Comparison of ENCODE assay signal across 14 cellular contexts in the genomic region with DNA sequence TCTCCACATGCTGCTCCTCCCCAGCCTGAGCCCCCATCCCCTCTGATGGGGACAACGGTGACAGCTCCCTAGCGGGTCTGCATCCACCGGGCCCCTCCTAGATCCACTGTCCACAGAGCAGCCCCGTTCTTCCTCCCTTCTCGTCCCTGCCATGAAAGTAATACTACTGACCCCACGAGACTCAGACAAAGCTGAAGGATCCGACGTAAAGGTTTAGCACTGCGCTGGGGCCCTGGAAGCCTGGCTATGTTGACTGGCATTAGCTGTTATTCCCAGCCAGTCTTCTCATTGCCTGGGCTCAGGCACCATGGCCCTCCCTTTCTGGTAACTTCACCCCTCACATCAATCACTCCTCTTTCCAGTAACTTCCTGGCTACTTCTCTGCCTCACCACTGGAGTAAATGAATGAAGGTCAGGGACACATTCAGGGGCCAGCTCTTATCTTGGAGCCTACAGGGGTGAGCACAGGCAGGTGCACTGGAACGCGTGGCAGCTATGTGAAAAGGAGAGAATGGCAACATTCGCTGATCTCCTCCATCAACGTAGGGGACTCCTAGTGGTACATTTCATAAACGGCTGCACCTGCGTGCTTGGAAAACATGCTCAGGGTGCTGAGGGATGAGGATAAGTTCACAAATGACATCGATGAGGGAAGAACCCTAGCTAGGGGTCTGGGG. TPM values are rescaled to one million over a fixed set of nuclear protein-coding genes. Genes with fewer than 3 reads are reported as not detected.
DNase-seq lines count a peak whose midpoint lies in the region; ATAC-seq and TF ChIP-seq lines count a peak whose summit lies in the region.
"Had no signal": no experiment of that assay in that cellular context is flagged by ENCODE, and none has a peak within 500 bp of the region (broad histone marks: within the 10 kb centered on the region; RNA-seq: fewer than 3 reads in every experiment).

No MANE protein-coding gene starts in this region.

- H3K9me3 Mint-ChIP-seq in mesothelial cell of epicardium, result no peaks in the 10 kb centered on the region
- H3K9me3 Mint-ChIP-seq: activated naive CD8-positive, alpha-beta T cell treated with anti-CD3 and anti-CD28 coated beads for 36 hours; T-cell had no signal

- H3K4ac ChIP-seq in IMR-90 (ENCODE audit: low read depth, low read length), result peak overlapping the region; percentile 73

- H3K27me3 ChIP-seq in DND-41 (ENCODE audit: insufficient read depth, low read length, poor library complexity), result no peaks in the 10 kb centered on the region
- no peaks in the 10 kb centered on the region for H3K27me3 ChIP-seq in IMR-90 (ENCODE audit: control insufficient read depth, insufficient read depth, low read length)
- H3K27me3 ChIP-seq in colonic mucosa, result no peaks in the 10 kb centered on the region
- H3K27me3 ChIP-seq: heart left ventricle had no signal

- H3K9ac ChIP-seq in DND-41 (ENCODE audit: low read depth, low read length) (no peak overlapping the region), IMR-90 (ENCODE audit: low read depth, low read length) (no peak overlapping the region), colonic mucosa (ENCODE audit: low read depth in 2 of 2, low read length in 2 of 2) (no peak overlapping the region)

- ATAC-seq in DND-41 (ENCODE audit: insufficient read depth, low read depth) (0 out of 3 replicates have a peak, but pooled peaks have one; percentile 12), IMR-90 (ENCODE audit: low read depth) (no peak), GM18502 (IDR thresholded peaks at IDR 0.05; ENCODE audit: poor library complexity, unreplicated experiment) (no peak)

- no peak overlapping the region for H3K27ac ChIP-seq in DND-41 (ENCODE audit: low read length)
- H3K27ac ChIP-seq in IMR-90 (ENCODE audit: insufficient read depth, low read length), result no peak overlapping the region
- H3K27ac ChIP-seq in colonic mucosa, result no peak overlapping the region
- H3K27ac ChIP-seq: C4-2B, heart left ventricle had no signal

- H3K9me3 ChIP-seq in DND-41 (ENCODE audit: insufficient read depth, low read length, severe bottlenecking) (no peaks in the 10 kb centered on the region), IMR-90 (ENCODE audit: control insufficient read depth, insufficient read depth, low read length) (no peaks in the 10 kb centered on the region), colonic mucosa (no peaks in the 10 kb centered on the region)
- H3K9me3 ChIP-seq: heart left ventricle, mucosa of descending colon had no signal

- H4K20me1 ChIP-seq in DND-41 (ENCODE audit: insufficient read depth, low read length) (0 out of 2 replicates have a peak, but pooled peaks cover 6% of the 10 kb centered on the region), IMR-90 (ENCODE audit: insufficient read depth, low read length) (no peaks in the 10 kb centered on the region; the same call in 1 of the 2 replicates)

- no peak overlapping the region for H3K18ac ChIP-seq in IMR-90 (ENCODE audit: low read depth, low read length)

- POLR2A ChIA-PET in IMR-90 (lab: Charles Lee; ENCODE audit: unreplicated experiment), result no interaction called here

- peak overlapping the region; percentile 38; the same call in 1 of the 2 replicates for H4K91ac ChIP-seq in IMR-90 (ENCODE audit: insufficient read depth, low read depth, low read length)

- CTCF ChIA-PET in IMR-90 (lab: Yijun Ruan, JAX), result interaction anchor here (0.5 to 2.0 kb wide), 15 partner anchors 8 to 246 kb away, joined by 3 to 12 read pairs (median 4); no protein-coding TSS in a partner anchor

- TF ChIP-seq POLR2A in IMR-90 (IDR thresholded peaks at IDR 0.05; ENCODE audit: low read depth, low read length), result no peak

- no peak overlapping the region for H2AFZ ChIP-seq in DND-41 (ENCODE audit: low read depth, low read length)
- peak overlapping the region; percentile 71 for H2AFZ ChIP-seq in IMR-90 (replicated peaks; ENCODE audit: low read length, poor library complexity)

- H2BK20ac ChIP-seq in IMR-90 (ENCODE audit: low read depth, low read length), result peak overlapping the region; percentile 46

- H3K79me1 ChIP-seq in IMR-90 (ENCODE audit: low read depth in 1 of 2, low read length in 2 of 2), result peaks cover 0 to 19% of the 10 kb centered on the region in 2 experiments; a peak in 1 of 4 replicates

- H3K4me1 Mint-ChIP-seq in mesothelial cell of epicardium, result no peaks in the 10 kb centered on the region
- H3K4me1 Mint-ChIP-seq: T-cell had no signal

- peak overlapping the region; percentile 21 for H3K27ac Mint-ChIP-seq in mesothelial cell of epicardium
- H3K27ac Mint-ChIP-seq: activated naive CD8-positive, alpha-beta T cell treated with anti-CD3 and anti-CD28 coated beads for 36 hours; T-cell had no signal

- no peak overlapping the region for H3K23ac ChIP-seq in IMR-90 (ENCODE audit: low read depth, low read length)

- H3K36me3 ChIP-seq in DND-41 (ENCODE audit: insufficient read depth, low read length), result peaks cover 67% of the 10 kb centered on the region
- H3K36me3 ChIP-seq in IMR-90 (ENCODE audit: control insufficient read depth, insufficient read depth, low read length), result peaks cover 26% of the 10 kb centered on the region
- H3K36me3 ChIP-seq in colonic mucosa, result no peaks in the 10 kb centered on the region

- H3K56ac ChIP-seq in IMR-90 (ENCODE audit: extremely low read depth, insufficient read depth, low read length), result no peak overlapping the region

- no peak overlapping the region for H3K4me3 Mint-ChIP-seq in mesothelial cell of epicardium
- H3K4me3 Mint-ChIP-seq: activated naive CD8-positive, alpha-beta T cell treated with anti-CD3 and anti-CD28 coated beads for 36 hours; T-cell had no signal

- no peak for TF ChIP-seq RAD21 in IMR-90 (IDR thresholded peaks at IDR 0.05; ENCODE audit: low read length)

- peaks cover 7% of the 10 kb centered on the region for H3K9me1 ChIP-seq in IMR-90 (ENCODE audit: insufficient read depth, low read length)

- intact Hi-C loops in IMR-90 (cut with micrococcal nuclease) (loop anchor here (2.0 to 10.0 kb wide), 4 partner anchors 32 to 584 kb away; a partner anchor contains a TSS), colonic mucosa (cut with DNase I) (loop anchor here (2.0 kb wide), 1 partner anchor 90 kb away; no protein-coding TSS in a partner anchor)

- dilution Hi-C loops in IMR-90 (cut with HindIII; ENCODE audit: low sequenced_read_pairs, unreplicated experiment), result no loop called here

- no peaks in the 10 kb centered on the region for H3K4me1 ChIP-seq in DND-41 (ENCODE audit: insufficient read depth, low read length)
- H3K4me1 ChIP-seq in IMR-90 (ENCODE audit: control insufficient read depth, insufficient read depth, low read length), result peaks cover 7% of the 10 kb centered on the region
- H3K4me1 ChIP-seq in colonic mucosa, result no peaks in the 10 kb centered on the region

- no peak overlapping the region for H3K4me2 ChIP-seq in DND-41 (ENCODE audit: insufficient read depth, low read length)
- H3K4me2 ChIP-seq in IMR-90 (ENCODE audit: low read depth, low read length), result no peak overlapping the region

- 92% methylated on average over 12 of the region's 16 CpGs; no CpG with 5 or more reads in 1 of the 2 experiments for WGBS in IMR-90 (ENCODE audit: extremely low coverage in 2 of 2, insufficient read length in 1 of 2), 2 experiments

- H3K14ac ChIP-seq in IMR-90 (replicated peaks; ENCODE audit: low read depth, low read length), result peak overlapping the region; percentile 46; the same call in 1 of the 2 replicates

- no TSS peak for BruUV-seq in IMR-90 (replicated peaks; lab: Mats Ljungman, UMichigan)

- H4K8ac ChIP-seq in IMR-90 (ENCODE audit: low read depth in 2 of 2, low read length in 2 of 2), result peak overlapping the region in 1 of 2 experiments; percentile 1; a peak in 1 of 4 replicates

- TF ChIP-seq CTCF in DND-41 (IDR thresholded peaks at IDR 0.05; ENCODE audit: borderline replicate concordance, extremely low read depth, low read length, poor library complexity, severe bottlenecking) (no peak), IMR-90 (conservative IDR thresholded peaks at IDR 0.05; ENCODE audit: low read depth, low read length) (no peak), mesothelial cell of epicardium (IDR thresholded peaks at IDR 0.05; ENCODE audit: unreplicated experiment) (no peak), colonic mucosa (IDR thresholded peaks at IDR 0.05) (no peak)

- H3K36me3 Mint-ChIP-seq in mesothelial cell of epicardium, result peaks cover 15% of the 10 kb centered on the region

- H2AK5ac ChIP-seq in IMR-90 (ENCODE audit: low read depth, low read length), result peak overlapping the region; percentile 72

- H3K4me3 ChIP-seq in DND-41 (ENCODE audit: low read depth in 1 of 2, low read length in 2 of 2), result no peak overlapping the region
- H3K4me3 ChIP-seq in IMR-90 (ENCODE audit: insufficient read depth, low read depth, low read length), result no peak overlapping the region
- H3K4me3 ChIP-seq in colonic mucosa, result no peak overlapping the region
- H3K4me3 ChIP-seq: heart left ventricle, mucosa of descending colon had no signal

- no peaks in the 10 kb centered on the region for H3K27me3 Mint-ChIP-seq in mesothelial cell of epicardium (ENCODE audit: low read depth)
- H3K27me3 Mint-ChIP-seq: activated naive CD8-positive, alpha-beta T cell treated with anti-CD3 and anti-CD28 coated beads for 36 hours; T-cell had no signal

- no peak overlapping the region for H4K5ac ChIP-seq in IMR-90 (ENCODE audit: low read depth, low read length)

- peak overlapping the region; percentile 48 for H2AK9ac ChIP-seq in IMR-90 (replicated peaks; ENCODE audit: low read depth, low read length, poor library complexity)

- H2BK15ac ChIP-seq in IMR-90 (ENCODE audit: low read depth, low read length), result peak overlapping the region; percentile 43; the same call in 1 of the 3 replicates

- no peak for DNase-seq in DND-41
- DNase-seq in IMR-90, result no peak
- DNase-seq in cerebellum (ENCODE audit: low spot score), result peak; percentile 64
- no peak for DNase-seq in mesothelial cell of epicardium (ENCODE audit: low spot score in 2 of 2, unreplicated experiment in 2 of 2)
- DNase-seq in stimulated activated CD8-positive, alpha-beta memory T cell treated with anti-CD3 and anti-CD28 coated beads, Interleukin-4, amount 100 ng/mL, for 48 hours, result no peak
- no peak for DNase-seq in 8988T
- no peak for DNase-seq in colonic mucosa
- DNase-seq: kidney had no signal

- H2BK5ac ChIP-seq in IMR-90 (ENCODE audit: low read depth, low read length, poor library complexity, severe bottlenecking), result no peak overlapping the region

- peak overlapping the region; percentile 72; the same call in 1 of the 2 replicates for H2BK120ac ChIP-seq in IMR-90 (ENCODE audit: low read depth, low read length)

- in situ Hi-C loops in IMR-90 (cut with MboI; ENCODE audit: low sequenced_read_pairs), result loop anchor here (10.0 kb wide), 1 partner anchor 236 kb away; no protein-coding TSS in a partner anchor

- H3K79me2 ChIP-seq in DND-41 (ENCODE audit: insufficient read depth, low read length), result no peaks in the 10 kb centered on the region

RNA-seq across cellular contexts. Expression of a gene that starts 30.5 kb away (rescaled TPM):
- total RNA-seq in IMR-90 (2012; rRNA removed) (18.3 and 21.1 TPM in 2 replicates), cerebellum (22.9 TPM), mesothelial cell of epicardium (36.3 to 39.1 TPM (median 37.9 TPM) in 3 replicates), colonic mucosa (10 to 100 TPM; 20.7 to 41.8 TPM)
- 40.2 and 48.3 TPM in 2 replicates for polyA plus RNA-seq in IMR-90 (2012; rRNA removed)
- polyA plus RNA-seq in IMR-90 (2012; cell fraction: cytosol; rRNA removed), result 29.7 and 39.3 TPM in 2 replicates
- 29.2 and 68.0 TPM in 2 replicates for polyA plus RNA-seq in IMR-90 (2012; cell fraction: nucleus; rRNA removed; ENCODE audit: low replicate concordance)
